Comparison of ENCODE assay signal across 9 cellular contexts in the genomic region with DNA sequence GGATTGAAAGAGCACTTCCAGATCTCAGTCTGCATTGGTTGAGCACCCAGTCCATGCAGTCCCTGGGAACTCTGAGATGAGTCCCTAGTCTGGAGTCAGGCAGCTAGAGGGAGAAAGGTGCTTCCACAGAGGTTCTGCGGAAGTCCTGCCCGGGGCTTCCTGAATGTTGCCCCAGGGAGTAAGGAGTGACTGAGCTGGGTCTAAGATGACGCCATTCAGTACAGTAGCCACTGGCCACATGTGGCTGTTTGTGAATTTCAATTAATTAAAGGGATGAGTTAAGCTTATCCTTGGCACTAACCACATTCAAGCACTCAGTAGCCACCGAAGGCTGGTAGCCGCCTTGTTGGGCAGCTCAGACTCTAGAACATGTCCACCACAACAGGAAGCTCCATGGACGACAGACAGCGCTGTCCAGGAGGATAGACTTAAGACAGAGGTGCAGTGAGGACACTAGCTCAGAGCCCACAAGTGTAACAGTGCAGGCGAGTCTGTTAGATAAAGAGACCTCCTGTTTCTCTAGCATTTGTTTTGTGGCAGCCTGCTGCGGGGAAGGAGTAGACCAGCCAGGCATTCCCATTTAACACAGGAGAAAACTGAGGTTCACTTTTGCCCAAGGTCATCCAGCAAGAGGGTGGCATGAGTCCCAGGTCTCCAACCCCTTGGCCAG.
A peak's percentile ranks its signal among the peaks of the same experiment; 100 is the strongest.
DNase-seq lines count a peak whose midpoint lies in the region; ATAC-seq and TF ChIP-seq lines count a peak whose summit lies in the region.
"Had no signal": no experiment of that assay in that cellular context is flagged by ENCODE, and none has a peak within 500 bp of the region (broad histone marks: within the 10 kb centered on the region; RNA-seq: fewer than 3 reads in every experiment).

No MANE protein-coding gene starts in this region.

- peaks cover 67 to 92% (median 88%) of the 10 kb centered on the region in 9 donors for H3K4me1 ChIP-seq in heart right ventricle
- peaks cover 87 to 100% (median 92%) of the 10 kb centered on the region in 4 donors for H3K4me1 ChIP-seq in upper lobe of left lung

- DNase-seq in heart right ventricle (peak in 1 of 2 donors; percentile 12), left ventricle myocardium superior (no peak), upper lobe of left lung (no peak), OCI-M1 (lab: John Stamatoyannopoulos, UW) (no peak), KBM-7 (no peak), HK-2 (ENCODE audit: unreplicated experiment) (no peak)
- peak; percentile 8 for DNase-seq in activated naive CD8-positive, alpha-beta T cell treated with anti-CD3 and anti-CD28 coated beads, Interleukin-2, amount 50 U/mL, for 24 hours
- DNase-seq in naive thymus-derived CD8-positive, alpha-beta T cell, result no peak

- H3K4me3 Mint-ChIP-seq in activated naive CD8-positive, alpha-beta T cell treated with anti-CD3 and anti-CD28 coated beads, Interleukin-2, amount 50 U/mL, for 24 hours, result peak overlapping the region; percentile 85
- H3K4me3 Mint-ChIP-seq in naive thymus-derived CD8-positive, alpha-beta T cell, result peak overlapping the region in 7 of 10 donors; percentile 72 to 88 (median 80)

- H3K36me3 Mint-ChIP-seq in activated naive CD8-positive, alpha-beta T cell treated with anti-CD3 and anti-CD28 coated beads, Interleukin-2, amount 50 U/mL, for 24 hours (ENCODE audit: low read depth), result peaks cover 10% of the 10 kb centered on the region
- no peaks in the 10 kb centered on the region for H3K36me3 Mint-ChIP-seq in naive thymus-derived CD8-positive, alpha-beta T cell

- peak overlapping the region; percentile 89 for H3K27ac Mint-ChIP-seq in activated naive CD8-positive, alpha-beta T cell treated with anti-CD3 and anti-CD28 coated beads, Interleukin-2, amount 50 U/mL, for 24 hours
- H3K27ac Mint-ChIP-seq in naive thymus-derived CD8-positive, alpha-beta T cell, result peak overlapping the region in 3 of 10 donors; percentile 46 to 88 (median 70)

- peak overlapping the region; percentile 69 to 95 (median 88) for H3K27ac ChIP-seq in heart right ventricle
- H3K27ac ChIP-seq in upper lobe of left lung, result peak overlapping the region; percentile 81 to 87 (median 84)
- H3K27ac ChIP-seq: cardiac muscle cell had no signal

- H3K27me3 ChIP-seq in heart right ventricle (no peaks in the 10 kb centered on the region), upper lobe of left lung (no peaks in the 10 kb centered on the region)
- H3K27me3 ChIP-seq: cardiac muscle cell had no signal

- in situ Hi-C loops in KBM-7 (cut with MboI; ENCODE audit: low pct_unique_long_range_greater_than_20kb, low sequenced_read_pairs), result no loop called here

- POLR2A ChIA-PET in naive thymus-derived CD8-positive, alpha-beta T cell (lab: Charles Lee), result no interaction called here

- intact Hi-C loops in heart right ventricle (cut with DNase I) (loop anchor here in 1 of 10 donors (10.0 kb wide), 1 partner anchor 99 kb away; a partner anchor contains a TSS), left ventricle myocardium superior (cut with micrococcal nuclease) (no loop called here)

- TF ChIP-seq POLR2A in upper lobe of left lung (IDR thresholded peaks at IDR 0.05), result no peak

- H3K27me3 Mint-ChIP-seq in activated naive CD8-positive, alpha-beta T cell treated with anti-CD3 and anti-CD28 coated beads, Interleukin-2, amount 50 U/mL, for 24 hours, result no peaks in the 10 kb centered on the region
- peaks cover 0 to 7% (median 0%) of the 10 kb centered on the region in 5 donors for H3K27me3 Mint-ChIP-seq in naive thymus-derived CD8-positive, alpha-beta T cell

- H3K9me3 ChIP-seq in heart right ventricle, result no peaks in the 10 kb centered on the region
- no peaks in the 10 kb centered on the region for H3K9me3 ChIP-seq in upper lobe of left lung

- H3K4me3 ChIP-seq in heart right ventricle, result peak overlapping the region in 6 of 10 donors; percentile 5 to 69 (median 36)
- H3K4me3 ChIP-seq in upper lobe of left lung, result peak overlapping the region in 1 of 4 donors; percentile 63
- H3K4me3 ChIP-seq: cardiac muscle cell had no signal

- WGBS in heart right ventricle, 2 donors, result 60 to 69% methylated on average over 9 of the region's 9 CpGs
- 66 to 69% methylated on average over 9 of the region's 9 CpGs for WGBS in upper lobe of left lung, 2 donors

- H3K36me3 ChIP-seq in heart right ventricle (peaks cover 0 to 4% (median 0%) of the 10 kb centered on the region in 9 donors), upper lobe of left lung (peaks cover 0 to 3% (median 0%) of the 10 kb centered on the region in 4 donors)
- H3K36me3 ChIP-seq: cardiac muscle cell had no signal

- H3K9me3 Mint-ChIP-seq in activated naive CD8-positive, alpha-beta T cell treated with anti-CD3 and anti-CD28 coated beads, Interleukin-2, amount 50 U/mL, for 24 hours, result no peaks in the 10 kb centered on the region
- H3K9me3 Mint-ChIP-seq in naive thymus-derived CD8-positive, alpha-beta T cell, result no peaks in the 10 kb centered on the region

- no peak for TF ChIP-seq EP300 in upper lobe of left lung (IDR thresholded peaks at IDR 0.05)

- TF ChIP-seq CTCF in heart right ventricle (IDR thresholded peaks at IDR 0.05), result no peak
- TF ChIP-seq CTCF in upper lobe of left lung (IDR thresholded peaks at IDR 0.05), result no peak

- peak in 1 of 8 donors; percentile 0 for ATAC-seq in heart right ventricle
- ATAC-seq in left ventricle myocardium superior, result no peak
- ATAC-seq in activated naive CD8-positive, alpha-beta T cell treated with anti-CD3 and anti-CD28 coated beads, Interleukin-2, amount 50 U/mL, for 24 hours, result no peak
- no peak for ATAC-seq in naive thymus-derived CD8-positive, alpha-beta T cell
- no peak for ATAC-seq in upper lobe of left lung (ENCODE audit: low FRiP score in 2 of 2)

- peaks cover 80% of the 10 kb centered on the region for H3K4me1 Mint-ChIP-seq in activated naive CD8-positive, alpha-beta T cell treated with anti-CD3 and anti-CD28 coated beads, Interleukin-2, amount 50 U/mL, for 24 hours
- H3K4me1 Mint-ChIP-seq in naive thymus-derived CD8-positive, alpha-beta T cell, result peaks cover 37 to 83% (median 48%) of the 10 kb centered on the region in 4 donors
